In genomic region chr1:172832332-172832731, GRCh38 we compare ENCODE assay signal across 22 cellular contexts.
"Had no signal": no experiment of that assay in that cellular context is flagged by ENCODE, and none has a peak within 500 bp of the region (broad histone marks: within the 10 kb centered on the region; RNA-seq: fewer than 3 reads in every experiment).

No MANE protein-coding gene starts in this region.

- H3K27ac ChIP-seq: body of pancreas, esophagus squamous epithelium, left ventricle myocardium inferior, skin epidermis, stomach, testis, upper lobe of left lung, VCaP had no signal

- H3K4me2 ChIP-seq: SK-N-SH had no signal

- H3K9ac ChIP-seq: SK-N-SH had no signal

- H3K36me3 ChIP-seq: esophagus squamous epithelium, left ventricle myocardium inferior, stomach, upper lobe of left lung had no signal

- H3K4me1 ChIP-seq: body of pancreas, left ventricle myocardium inferior, testis had no signal

- H3K4me1 Mint-ChIP-seq: nephron progenitor cell had no signal

- H3K9me3 Mint-ChIP-seq: activated CD4-positive, alpha-beta memory T cell treated with anti-CD3 and anti-CD28 coated beads, Interleukin-2, amount 10 ng/mL, durations not matched to agents 7 days and 5 days; activated T-helper 2 cell treated with anti-CD3 and anti-CD28 coated beads, Interferon-gamma antibody, Interleukin-2, Interleukin-4, amounts not matched to agents 10 μg/mL and 5 μg/mL and 100 μg/mL, durations not matched to agents 14 hours and 24 hours and 36 hours; nephron progenitor cell had no signal

- ATAC-seq: body of pancreas, right cardiac atrium had no signal

- DNase-seq: activated CD4-positive, alpha-beta memory T cell treated with anti-CD3 and anti-CD28 coated beads, Interleukin-2, amount 10 ng/mL, durations not matched to agents 7 days and 5 days; activated naive CD4-positive, alpha-beta T cell treated with anti-CD3 and anti-CD28 coated beads, Interleukin-2, amount 50 U/mL, for 16 hours; amygdala; body of pancreas; caudate nucleus; esophagus squamous epithelium; glutamatergic neuron; left ventricle myocardium inferior; nephron progenitor cell; right cardiac atrium; SK-N-SH; stimulated activated CD4-positive, alpha-beta T cell treated with anti-CD3 and anti-CD28 coated beads, Interleukin-4, amount 100 ng/mL, for 24 hours; stomach; T-helper 1 cell; T1000; testis; upper lobe of left lung had no signal

- H3K4me3 ChIP-seq: body of pancreas, esophagus squamous epithelium, left ventricle myocardium inferior, skin epidermis, stomach, testis, upper lobe of left lung had no signal

- H3K27ac Mint-ChIP-seq: activated CD4-positive, alpha-beta memory T cell treated with anti-CD3 and anti-CD28 coated beads, Interleukin-2, amount 10 ng/mL, durations not matched to agents 7 days and 5 days; activated T-helper 2 cell treated with anti-CD3 and anti-CD28 coated beads, Interferon-gamma antibody, Interleukin-2, Interleukin-4, amounts not matched to agents 10 μg/mL and 5 μg/mL and 100 μg/mL, durations not matched to agents 14 hours and 24 hours and 36 hours; nephron progenitor cell; progenitor cell of endocrine pancreas had no signal

- H3K4me3 Mint-ChIP-seq: activated CD4-positive, alpha-beta memory T cell treated with anti-CD3 and anti-CD28 coated beads, Interleukin-2, amount 10 ng/mL, durations not matched to agents 7 days and 5 days; nephron progenitor cell had no signal

- H3K27me3 Mint-ChIP-seq: progenitor cell of endocrine pancreas had no signal

- FAIRE-seq: colon had no signal

- H3K27me3 ChIP-seq: body of pancreas, esophagus squamous epithelium, stomach, testis, upper lobe of left lung had no signal

- H3K9me3 ChIP-seq: body of pancreas, esophagus squamous epithelium, left ventricle myocardium inferior, SK-N-SH, stomach, testis, upper lobe of left lung had no signal
